Comparison of ENCODE assay signal across 8 cellular contexts in the genomic region with DNA sequence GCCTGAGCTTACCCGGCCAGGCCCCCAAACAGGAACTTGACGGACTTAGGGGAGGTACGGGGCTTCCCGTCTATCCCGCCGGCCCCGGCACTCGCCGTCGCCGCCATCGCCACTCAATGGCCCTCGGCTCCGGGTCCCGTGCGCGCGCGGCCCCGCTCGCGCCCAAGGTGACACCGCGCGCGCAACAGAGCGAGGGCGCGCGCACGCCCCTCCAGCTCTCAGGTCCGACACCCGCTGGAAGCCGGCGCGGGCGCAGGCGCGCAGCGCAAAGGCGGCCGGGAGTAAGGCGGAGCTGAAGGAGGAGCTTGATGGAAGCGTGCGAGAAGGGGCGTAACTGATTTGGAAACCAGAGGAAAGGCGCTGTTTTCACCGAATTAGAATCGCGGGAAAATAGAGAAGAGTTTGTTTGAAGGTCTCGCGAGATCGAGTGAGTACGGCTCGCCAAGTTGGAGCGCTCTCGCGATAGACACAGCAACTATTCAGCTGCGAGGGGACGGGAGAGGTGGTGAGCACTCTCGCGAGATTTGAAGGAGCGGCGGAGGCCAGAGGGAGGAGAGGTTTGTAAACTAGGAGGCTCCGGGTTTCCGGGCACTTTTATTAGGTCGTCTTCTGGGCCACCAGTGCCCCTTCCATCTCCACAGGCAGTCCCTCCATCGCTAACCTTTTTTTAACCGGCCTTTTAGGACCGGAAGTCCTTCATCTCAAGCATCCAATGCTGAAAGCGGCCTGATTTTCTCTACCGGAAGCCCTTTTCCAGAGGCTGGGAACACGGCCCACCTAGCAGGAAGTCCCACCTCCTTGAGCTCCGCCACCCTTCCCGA. TPM values are rescaled to one million over a fixed set of nuclear protein-coding genes. Genes with fewer than 3 reads are reported as not detected.
DNase-seq lines count a peak whose midpoint lies in the region; ATAC-seq and TF ChIP-seq lines count a peak whose summit lies in the region.

A gene (plus strand): TSS at position 465 of the 821 bp plus-strand sequence. CDS start 642 bp downstream, outside the sequence.
A gene with protein sequence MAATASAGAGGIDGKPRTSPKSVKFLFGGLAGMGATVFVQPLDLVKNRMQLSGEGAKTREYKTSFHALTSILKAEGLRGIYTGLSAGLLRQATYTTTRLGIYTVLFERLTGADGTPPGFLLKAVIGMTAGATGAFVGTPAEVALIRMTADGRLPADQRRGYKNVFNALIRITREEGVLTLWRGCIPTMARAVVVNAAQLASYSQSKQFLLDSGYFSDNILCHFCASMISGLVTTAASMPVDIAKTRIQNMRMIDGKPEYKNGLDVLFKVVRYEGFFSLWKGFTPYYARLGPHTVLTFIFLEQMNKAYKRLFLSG (minus strand): TSS at position 243 of the 821 bp plus-strand sequence. CDS start 136 bp downstream, at position 107.

- H3K4me3 ChIP-seq in LNCaP clone FGC (ENCODE audit: low read depth, low read length) = peak within 1 kb of the TSS; percentile 96

- POLR2A ChIA-PET in RWPE1 (lab: Yijun Ruan, JAX; ENCODE audit: low non-redundant PET) = interaction anchor here (0.6 to 2.6 kb wide), 7 partner anchors 9 to 149 kb away, joined by 3 to 18 read pairs (median 4); a partner anchor contains a TSS

- H3K27ac Mint-ChIP-seq in activated T-helper 17 cell treated with anti-CD3 and anti-CD28 coated beads, Interleukin-2, amount 50 U/mL, for 72 hours = peak within 1 kb of the TSS; percentile 93
- peak within 1 kb of the TSS; percentile 93 to 98 (median 96) for H3K27ac Mint-ChIP-seq in naive B cell
- peak within 1 kb of the TSS; percentile 92 for H3K27ac Mint-ChIP-seq in stimulated activated memory B cell treated with anti-CD40 and anti-IgM and Interleukin-4, amounts not matched to agents 10 μg/mL and 1 μg/mL and 100 μg/mL, for 72 hours

- DNase-seq in Daoy (ENCODE audit: low read depth) = peak; percentile 99
- peak; percentile 92 for DNase-seq in GOT3 (lab: John Stamatoyannopoulos, UW)
- DNase-seq in LNCaP clone FGC (ENCODE audit: low read depth) = peak; percentile 99
- DNase-seq in RWPE1 (ENCODE audit: low spot score) = peak; percentile 98
- peak; percentile 99 for DNase-seq in fibroblast of gingiva (ENCODE audit: low read depth)
- peak; percentile 96 for DNase-seq in naive B cell

- H3K27me3 Mint-ChIP-seq in activated T-helper 17 cell treated with anti-CD3 and anti-CD28 coated beads, Interleukin-2, amount 50 U/mL, for 72 hours = no peaks in the 10 kb centered on the region
- no peaks in the 10 kb centered on the region for H3K27me3 Mint-ChIP-seq in naive B cell
- H3K27me3 Mint-ChIP-seq in stimulated activated memory B cell treated with anti-CD40 and anti-IgM and Interleukin-4, amounts not matched to agents 10 μg/mL and 1 μg/mL and 100 μg/mL, for 72 hours = no peaks in the 10 kb centered on the region

- TF ChIP-seq CTCF in LNCaP clone FGC (IDR thresholded peaks at IDR 0.05; ENCODE audit: control insufficient read depth, extremely low read depth, insufficient read depth) (no peak), RWPE1 (conservative IDR thresholded peaks at IDR 0.05; ENCODE audit: low read depth) (no peak)

- peak within 1 kb of the TSS; percentile 98 for H3K27ac ChIP-seq in RWPE1

- peak; percentile 86 for ATAC-seq in activated T-helper 17 cell treated with anti-CD3 and anti-CD28 coated beads, Interleukin-2, amount 50 U/mL, for 72 hours (replicated peaks)
- ATAC-seq in naive B cell (ENCODE audit: low read depth in 2 of 2) = peak; percentile 86
- peak; percentile 93 for ATAC-seq in stimulated activated memory B cell treated with anti-CD40 and anti-IgM and Interleukin-4, amounts not matched to agents 10 μg/mL and 1 μg/mL and 100 μg/mL, for 72 hours

- H3K4me1 Mint-ChIP-seq in activated T-helper 17 cell treated with anti-CD3 and anti-CD28 coated beads, Interleukin-2, amount 50 U/mL, for 72 hours = peaks cover 44% of the 10 kb centered on the region
- peaks cover 54 to 71% (median 69%) of the 10 kb centered on the region in 3 donors for H3K4me1 Mint-ChIP-seq in naive B cell
- H3K4me1 Mint-ChIP-seq in stimulated activated memory B cell treated with anti-CD40 and anti-IgM and Interleukin-4, amounts not matched to agents 10 μg/mL and 1 μg/mL and 100 μg/mL, for 72 hours = peaks cover 56% of the 10 kb centered on the region

- peak within 1 kb of the TSS; percentile 91 for H3K4me3 Mint-ChIP-seq in activated T-helper 17 cell treated with anti-CD3 and anti-CD28 coated beads, Interleukin-2, amount 50 U/mL, for 72 hours
- H3K4me3 Mint-ChIP-seq in naive B cell = peak within 1 kb of the TSS; percentile 92 to 99 (median 99)
- H3K4me3 Mint-ChIP-seq in stimulated activated memory B cell treated with anti-CD40 and anti-IgM and Interleukin-4, amounts not matched to agents 10 μg/mL and 1 μg/mL and 100 μg/mL, for 72 hours = peak within 1 kb of the TSS; percentile 91

- H3K36me3 Mint-ChIP-seq in activated T-helper 17 cell treated with anti-CD3 and anti-CD28 coated beads, Interleukin-2, amount 50 U/mL, for 72 hours (ENCODE audit: low read depth) = peaks cover 88% of the 10 kb centered on the region
- peaks cover 5 to 27% of the 10 kb centered on the region in 2 donors for H3K36me3 Mint-ChIP-seq in naive B cell
- peaks cover 60% of the 10 kb centered on the region for H3K36me3 Mint-ChIP-seq in stimulated activated memory B cell treated with anti-CD40 and anti-IgM and Interleukin-4, amounts not matched to agents 10 μg/mL and 1 μg/mL and 100 μg/mL, for 72 hours

- H3K9me3 Mint-ChIP-seq in activated T-helper 17 cell treated with anti-CD3 and anti-CD28 coated beads, Interleukin-2, amount 50 U/mL, for 72 hours = no peaks in the 10 kb centered on the region
- no peaks in the 10 kb centered on the region for H3K9me3 Mint-ChIP-seq in naive B cell
- no peaks in the 10 kb centered on the region for H3K9me3 Mint-ChIP-seq in stimulated activated memory B cell treated with anti-CD40 and anti-IgM and Interleukin-4, amounts not matched to agents 10 μg/mL and 1 μg/mL and 100 μg/mL, for 72 hours

- CTCF ChIA-PET in RWPE1 (lab: Yijun Ruan, JAX) = interaction anchor here (0.6 to 1.0 kb wide), 3 partner anchors 31 to 50 kb away, joined by 3 to 9 read pairs (median 4); a partner anchor contains a TSS

RNA-seq across cellular contexts. Expression of the first gene that starts in this region (rescaled TPM):
- 31.8 and 39.1 TPM in 2 replicates for total RNA-seq in Daoy (2014; rRNA removed; shearing (Covaris generic))
- 100 to 1,000 TPM; 184 to 197 TPM for total RNA-seq in activated T-helper 17 cell treated with anti-CD3 and anti-CD28 coated beads, Interleukin-2, amount 50 U/mL, for 72 hours
- polyA plus RNA-seq in naive B cell (ENCODE audit: low read depth in 6 of 6) = 10 to 100 TPM; 19.9 to 25.8 (median 22.7) TPM

RNA-seq across cellular contexts. Expression of the second gene that starts in this region (rescaled TPM):
- 82.4 and 112 TPM in 2 replicates for total RNA-seq in Daoy (2014; rRNA removed; shearing (Covaris generic))
- total RNA-seq in activated T-helper 17 cell treated with anti-CD3 and anti-CD28 coated beads, Interleukin-2, amount 50 U/mL, for 72 hours = 10 to 100 TPM; 54.7 to 68.5 TPM
- polyA plus RNA-seq in naive B cell (ENCODE audit: low read depth in 6 of 6) = 10 to 100 TPM; 61.0 to 89.1 (median 71.4) TPM

Comparison
In these comparisons a context has a peak if more than half of its experiments do, and no peak if none do; other contexts are left out.
1. Peak in every context shown above with its lines: DNase-seq, ATAC-seq, H3K4me3 ChIP-seq and H3K27ac ChIP-seq.